In genomic region chr4:10750714-10751113, GRCh38 we compare ENCODE assay signal across 1 cellular context.
TF ChIP-seq lines count a peak whose summit lies in the region.

No MANE protein-coding gene starts in this region.

TF ChIP-seq in GM23338, 12 proteins besides CTCF, POLR2A, EP300 and RAD21 (continued from another document):
- TF ChIP-seq ZNF462 (CRISPR knock-in tag; IDR thresholded peaks at IDR 0.05) (no peak), EZH2 (IDR thresholded peaks at IDR 0.05; ENCODE audit: low read depth, unreplicated experiment) (no peak), REST (IDR thresholded peaks at IDR 0.05; ENCODE audit: unreplicated experiment) (no peak), POLR2AphosphoS5 (IDR thresholded peaks at IDR 0.05; ENCODE audit: low read depth) (no peak)
